Comparison of ENCODE assay signal across 1 cellular context in genomic region chr1:179090923-179091322, GRCh38.
TF ChIP-seq lines count a peak whose summit lies in the region.

No MANE protein-coding gene starts in this region.

TF ChIP-seq in GM23338, 12 proteins besides CTCF, POLR2A, EP300 and RAD21 (continued from another document):
- no peak for TF ChIP-seq ZNF462 (CRISPR knock-in tag; IDR thresholded peaks at IDR 0.05)
- no peak for TF ChIP-seq CREB1 (CRISPR knock-in tag; IDR thresholded peaks at IDR 0.05; ENCODE audit: low read depth)
- TF ChIP-seq NANOG (IDR thresholded peaks at IDR 0.05; ENCODE audit: borderline replicate concordance) = no peak
- no peak for TF ChIP-seq JUNB (IDR thresholded peaks at IDR 0.05; ENCODE audit: unreplicated experiment)
